Comparison of ENCODE assay signal across 8 cellular contexts in the genomic region with DNA sequence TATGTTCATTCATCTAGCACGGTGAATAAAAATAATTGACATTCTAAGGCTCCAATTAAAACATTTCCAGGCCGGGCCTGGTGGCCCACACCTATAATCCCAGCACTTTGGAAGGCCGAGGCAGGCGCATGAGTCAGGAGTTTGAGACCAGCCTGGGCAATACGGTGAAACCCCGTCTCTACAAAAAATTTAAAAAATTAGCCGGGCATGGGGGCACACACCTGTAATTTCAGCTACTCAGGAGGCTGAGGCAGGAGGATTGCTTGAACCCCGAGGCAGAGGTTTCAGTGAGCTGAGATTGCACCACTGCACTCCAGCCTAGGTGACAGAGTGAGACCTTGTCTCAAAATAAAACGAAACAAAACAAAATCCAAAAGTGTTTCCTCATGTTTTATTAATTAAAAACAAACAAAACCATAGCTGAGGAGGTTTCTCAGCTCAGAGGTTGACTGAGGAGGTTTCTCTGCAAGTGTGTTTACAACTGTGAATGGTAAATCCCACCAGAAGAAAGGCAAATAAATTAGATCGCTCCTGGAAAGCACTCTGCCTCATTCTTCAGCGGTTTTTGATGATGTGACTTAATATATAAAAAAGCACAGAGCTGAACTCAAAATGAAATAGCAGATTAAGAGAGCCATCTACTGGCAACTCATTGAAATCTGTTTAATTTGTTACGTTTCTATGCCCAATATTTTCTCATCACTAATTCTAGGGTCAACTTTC. TPM values are rescaled to one million over a fixed set of nuclear protein-coding genes. Genes with fewer than 3 reads are reported as not detected.
A peak's percentile ranks its signal among the peaks of the same experiment; 100 is the strongest.
DNase-seq lines count a peak whose midpoint lies in the region; ATAC-seq, FAIRE-seq and TF ChIP-seq lines count a peak whose summit lies in the region.

No MANE protein-coding gene starts in this region.

- WGBS in pancreas, 2 donors, result 51 to 58% methylated on average over 12 of the region's 12 CpGs

- POLR2A ChIA-PET in activated CD4-positive, alpha-beta memory T cell treated with anti-CD3 and anti-CD28 coated beads for 36 hours (lab: Charles Lee), result interaction anchor here (0.7 kb wide), 1 partner anchor 256 kb away, joined by 3 read pairs; no protein-coding TSS in a partner anchor

- peak; percentile 81 for DNase-seq in ELR (ENCODE audit: low read depth)
- DNase-seq in SHP77 treated with DMSO at 0.1 percent for 48 hours (lab: John Stamatoyannopoulos, UW), result peak; percentile 29
- DNase-seq in fibroblast of gingiva (ENCODE audit: low read depth), result peak; percentile 61
- DNase-seq in pancreas, result no peak
- DNase-seq in activated CD4-positive, alpha-beta memory T cell treated with anti-CD3 and anti-CD28 coated beads for 36 hours, result no peak
- DNase-seq in cortex of kidney (lab: John Stamatoyannopoulos, UW), result no peak

- intact Hi-C loops in pancreas (cut with DNase I), result loop anchor here in 2 of 3 donors (10.0 kb wide), 2 partner anchors 211 to 241 kb away; no protein-coding TSS in a partner anchor
- intact Hi-C loops in activated CD4-positive, alpha-beta memory T cell treated with anti-CD3 and anti-CD28 coated beads for 36 hours (cut with micrococcal nuclease), result loop anchor here (1.0 to 2.0 kb wide), 3 partner anchors 238 to 571 kb away; no protein-coding TSS in a partner anchor

- no peaks in the 10 kb centered on the region for H3K36me3 Mint-ChIP-seq in activated CD4-positive, alpha-beta memory T cell treated with anti-CD3 and anti-CD28 coated beads for 36 hours

- CTCF ChIA-PET in activated CD4-positive, alpha-beta memory T cell treated with anti-CD3 and anti-CD28 coated beads for 36 hours (lab: Charles Lee), result interaction anchor here (0.7 to 4.2 kb wide), 26 partner anchors 10 to 663 kb away, joined by 3 to 75 read pairs (median 3); no protein-coding TSS in a partner anchor

- no peaks in the 10 kb centered on the region for H3K27me3 ChIP-seq in pancreas

- no peak overlapping the region for H3K4me3 ChIP-seq in pancreas

- FAIRE-seq in pancreas (lab: Jason Lieb, UNC), result peak; percentile 70

- H3K27ac Mint-ChIP-seq in activated CD4-positive, alpha-beta memory T cell treated with anti-CD3 and anti-CD28 coated beads for 36 hours, result no peak overlapping the region

- TF ChIP-seq CTCF in LNCAP (IDR thresholded peaks at IDR 0.05) (peak; percentile 67), pancreas (IDR thresholded peaks at IDR 0.05) (peak in 3 of 4 donors; percentile 34 to 47 (median 37))

- peaks cover 4% of the 10 kb centered on the region for H3K27me3 Mint-ChIP-seq in activated CD4-positive, alpha-beta memory T cell treated with anti-CD3 and anti-CD28 coated beads for 36 hours

- no peaks in the 10 kb centered on the region for H3K9me3 ChIP-seq in pancreas

- no peaks in the 10 kb centered on the region for H3K9me3 Mint-ChIP-seq in activated CD4-positive, alpha-beta memory T cell treated with anti-CD3 and anti-CD28 coated beads for 36 hours

- H3K4me3 Mint-ChIP-seq in activated CD4-positive, alpha-beta memory T cell treated with anti-CD3 and anti-CD28 coated beads for 36 hours, result no peak overlapping the region

- no peaks in the 10 kb centered on the region for H3K4me1 ChIP-seq in pancreas

- H3K27ac ChIP-seq in pancreas, result no peak overlapping the region

- peak; percentile 61 to 81 (median 76) for ATAC-seq in pancreas
- no peak for ATAC-seq in GM21367 (IDR thresholded peaks at IDR 0.05; ENCODE audit: unreplicated experiment)

- H3K4me1 Mint-ChIP-seq in activated CD4-positive, alpha-beta memory T cell treated with anti-CD3 and anti-CD28 coated beads for 36 hours (ENCODE audit: low read depth), result no peaks in the 10 kb centered on the region

- H3K36me3 ChIP-seq in pancreas, result no peaks in the 10 kb centered on the region

RNA-seq across cellular contexts. Expression of gene ATG4C, which starts 37.7 kb away (rescaled TPM):
- total RNA-seq in pancreas, result 10 to 100 TPM in 1 of 6 donors, 1 to 10 TPM in 5; 4.8 to 10.2 (median 6.6) TPM
- 1 to 10 TPM; 2.3 to 3.9 TPM for polyA plus RNA-seq in pancreas
- total RNA-seq in activated CD4-positive, alpha-beta memory T cell treated with anti-CD3 and anti-CD28 coated beads for 36 hours, result 10 to 100 TPM; 14.6 to 15.9 TPM

RNA-seq across cellular contexts. Expression of gene DOCK7, which starts 58.1 kb away (rescaled TPM):
- 10 to 100 TPM; 12.6 to 22.5 (median 14.3) TPM for total RNA-seq in pancreas
- 1 to 10 TPM; 4.4 to 6.8 TPM for polyA plus RNA-seq in pancreas
- 10 to 100 TPM; 15.5 to 20.4 TPM for total RNA-seq in activated CD4-positive, alpha-beta memory T cell treated with anti-CD3 and anti-CD28 coated beads for 36 hours

Comparison
In these comparisons a context has a peak if more than half of its experiments do, and no peak if none do; other contexts are left out.
1. DNase-seq: peak in ELR (single experiment), SHP77 treated with DMSO at 0.1 percent for 48 hours (single experiment) and fibroblast of gingiva (single experiment); none in pancreas (0 of 6), activated CD4-positive, alpha-beta memory T cell treated with anti-CD3 and anti-CD28 coated beads for 36 hours (single experiment) and cortex of kidney (single experiment).